ENCODE assay signal across 9 cellular contexts in genomic region chr19:55113570-55114039, GRCh38. TPM values are rescaled to one million over a fixed set of nuclear protein-coding genes. Genes with fewer than 3 reads are reported as not detected.
DNase-seq lines count a peak whose midpoint lies in the region; ATAC-seq and TF ChIP-seq lines count a peak whose summit lies in the region.
"Had no signal": no experiment of that assay in that cellular context is flagged by ENCODE, and none has a peak within 500 bp of the region (broad histone marks: within the 10 kb centered on the region; RNA-seq: fewer than 3 reads in every experiment).

No MANE protein-coding gene starts in this region.

- H3K4me1 ChIP-seq in HUES6 (ENCODE audit: control insufficient read depth, insufficient read depth, low read length): peaks cover 24% of the 10 kb centered on the region
- peaks cover 60% of the 10 kb centered on the region for H3K4me1 ChIP-seq in suprapubic skin

- no peak for TF ChIP-seq CTCF in suprapubic skin (IDR thresholded peaks at IDR 0.05)

- no peak for TF ChIP-seq POLR2A in suprapubic skin (IDR thresholded peaks at IDR 0.05)

- H3K4me3 Mint-ChIP-seq in central memory CD8-positive, alpha-beta T cell: no peak overlapping the region

- 34% methylated on average over 4 of the region's 12 CpGs for WGBS in suprapubic skin

- peak overlapping the region; percentile 94 for H3K27ac Mint-ChIP-seq in central memory CD8-positive, alpha-beta T cell (ENCODE audit: low read depth)
- no peak overlapping the region for H3K27ac Mint-ChIP-seq in activated naive CD4-positive, alpha-beta T cell treated with anti-CD3 and anti-CD28 coated beads, Interleukin-2, amount 50 U/mL, for 72 hours

- TF ChIP-seq EP300 in suprapubic skin (IDR thresholded peaks at IDR 0.05): peak; percentile 95

- H3K9me3 Mint-ChIP-seq in central memory CD8-positive, alpha-beta T cell: no peaks in the 10 kb centered on the region
- H3K9me3 Mint-ChIP-seq in activated naive CD4-positive, alpha-beta T cell treated with anti-CD3 and anti-CD28 coated beads, Interleukin-2, amount 50 U/mL, for 72 hours: no peaks in the 10 kb centered on the region

- H3K36me3 ChIP-seq in HUES6 (ENCODE audit: control insufficient read depth, insufficient read depth, low read length) (peaks cover 19% of the 10 kb centered on the region), suprapubic skin (peaks cover 26% of the 10 kb centered on the region)

- H3K4me1 Mint-ChIP-seq in central memory CD8-positive, alpha-beta T cell: peaks cover 40% of the 10 kb centered on the region

- H3K4me3 ChIP-seq in HUES6 (ENCODE audit: low read depth, low read length): no peak overlapping the region
- peak overlapping the region; percentile 12 for H3K4me3 ChIP-seq in suprapubic skin
- H3K4me3 ChIP-seq: SK-N-MC had no signal

- peak overlapping the region; percentile 59 for H3K9ac ChIP-seq in HUES6 (ENCODE audit: low read length)

- no peak for ATAC-seq in central memory CD8-positive, alpha-beta T cell (replicated peaks; ENCODE audit: extremely low read depth, poor library complexity, severe bottlenecking)
- ATAC-seq in activated naive CD4-positive, alpha-beta T cell treated with anti-CD3 and anti-CD28 coated beads, Interleukin-2, amount 50 U/mL, for 72 hours: no peak

- DNase-seq in central memory CD8-positive, alpha-beta T cell (ENCODE audit: low spot score in 2 of 2): no peak
- peak; percentile 89 for DNase-seq in kidney tubule cell (ENCODE audit: low spot score)
- peak; percentile 90 to 96 for DNase-seq in suprapubic skin (ENCODE audit: low spot score in 2 of 2)
- DNase-seq in SHP77 (lab: John Stamatoyannopoulos, UW): no peak
- no peak for DNase-seq in GOT3 (lab: John Stamatoyannopoulos, UW)
- no peak for DNase-seq in activated naive CD4-positive, alpha-beta T cell treated with anti-CD3 and anti-CD28 coated beads, Interleukin-2, amount 50 U/mL, for 72 hours (ENCODE audit: low spot score in 2 of 2)
- no peak for DNase-seq in stimulated activated CD4-positive, alpha-beta T cell treated with anti-CD3 and anti-CD28 coated beads, Interleukin-4, amount 100 ng/mL, for 4 hours

- H3K27me3 ChIP-seq in HUES6 (ENCODE audit: control insufficient read depth, insufficient read depth, low read length): no peaks in the 10 kb centered on the region
- no peaks in the 10 kb centered on the region for H3K27me3 ChIP-seq in suprapubic skin

- H3K27me3 Mint-ChIP-seq in central memory CD8-positive, alpha-beta T cell: no peaks in the 10 kb centered on the region

- H3K9me3 ChIP-seq in HUES6 (ENCODE audit: control insufficient read depth, insufficient read depth, low read depth, low read length) (no peaks in the 10 kb centered on the region), suprapubic skin (no peaks in the 10 kb centered on the region)

- H3K27ac ChIP-seq in HUES6 (ENCODE audit: low read depth, low read length): peak overlapping the region; percentile 67; the same call in 1 of the 2 replicates
- peak overlapping the region; percentile 80 for H3K27ac ChIP-seq in suprapubic skin
- H3K27ac ChIP-seq: SK-N-MC had no signal

- H3K36me3 Mint-ChIP-seq in central memory CD8-positive, alpha-beta T cell (ENCODE audit: insufficient read depth): peaks cover 24% of the 10 kb centered on the region
- H3K36me3 Mint-ChIP-seq in activated naive CD4-positive, alpha-beta T cell treated with anti-CD3 and anti-CD28 coated beads, Interleukin-2, amount 50 U/mL, for 72 hours: peaks cover 25 to 30% of the 10 kb centered on the region in 2 donors

RNA-seq across cellular contexts. Expression of gene PPP1R12C, which starts 3.8 kb away (rescaled TPM):
- total RNA-seq in suprapubic skin: 100 to 1,000 TPM in 1 of 4 donors, 10 to 100 TPM in 3; 51.7 to 126 (median 78.7) TPM
- 10 to 100 TPM; 52.7 to 76.5 TPM for total RNA-seq in activated naive CD4-positive, alpha-beta T cell treated with anti-CD3 and anti-CD28 coated beads, Interleukin-2, amount 50 U/mL, for 72 hours

RNA-seq across cellular contexts. Expression of gene TNNT1, which starts 35.4 kb away (rescaled TPM):
- total RNA-seq in suprapubic skin: 10 to 100 TPM; 13.6 to 46.7 (median 19.6) TPM
- total RNA-seq in activated naive CD4-positive, alpha-beta T cell treated with anti-CD3 and anti-CD28 coated beads, Interleukin-2, amount 50 U/mL, for 72 hours: 1 to 10 TPM in 1 of 2 donors, not detected in 1; 1.3 TPM

RNA-seq across cellular contexts. Expression of gene EPS8L1, which starts 37.9 kb away (rescaled TPM):
- total RNA-seq in suprapubic skin: 100 to 1,000 TPM; 243 to 384 (median 304) TPM
- 1 to 10 TPM; 1.2 to 2.6 TPM for total RNA-seq in activated naive CD4-positive, alpha-beta T cell treated with anti-CD3 and anti-CD28 coated beads, Interleukin-2, amount 50 U/mL, for 72 hours

RNA-seq across cellular contexts. Expression of gene TNNI3, which starts 43.9 kb away (rescaled TPM):
- total RNA-seq in suprapubic skin: 1 to 10 TPM; 1.7 to 4.7 (median 3.2) TPM
- total RNA-seq in activated naive CD4-positive, alpha-beta T cell treated with anti-CD3 and anti-CD28 coated beads, Interleukin-2, amount 50 U/mL, for 72 hours: not detected

RNA-seq across cellular contexts. Expression of gene RDH13, which starts 50.7 kb away (rescaled TPM):
- total RNA-seq in suprapubic skin: 100 to 1,000 TPM in 2 of 4 donors, 10 to 100 TPM in 2; 70.6 to 225 (median 108) TPM
- 10 to 100 TPM; 15.9 to 16.0 TPM for total RNA-seq in activated naive CD4-positive, alpha-beta T cell treated with anti-CD3 and anti-CD28 coated beads, Interleukin-2, amount 50 U/mL, for 72 hours

Comparison
In these comparisons a context has a peak if more than half of its experiments do, and no peak if none do; other contexts are left out.
1. DNase-seq: peak in kidney tubule cell (single experiment) and suprapubic skin (2 of 2); none in central memory CD8-positive, alpha-beta T cell (0 of 2), SHP77 (0 of 2), GOT3 (single experiment), activated naive CD4-positive, alpha-beta T cell treated with anti-CD3 and anti-CD28 coated beads, Interleukin-2, amount 50 U/mL, for 72 hours (0 of 2) and stimulated activated CD4-positive, alpha-beta T cell treated with anti-CD3 and anti-CD28 coated beads, Interleukin-4, amount 100 ng/mL, for 4 hours (0 of 2).
2. RNA of gene TNNT1, which starts 35.4 kb away (total RNA-seq): 13.6 to 46.7 TPM in suprapubic skin; 1.3 TPM in activated naive CD4-positive, alpha-beta T cell treated with anti-CD3 and anti-CD28 coated beads, Interleukin-2, amount 50 U/mL, for 72 hours; every median in the first group is over 4 times any median in the second.
3. RNA of gene EPS8L1, which starts 37.9 kb away (total RNA-seq): 243 to 384 TPM in suprapubic skin; 1.2 to 2.6 TPM in activated naive CD4-positive, alpha-beta T cell treated with anti-CD3 and anti-CD28 coated beads, Interleukin-2, amount 50 U/mL, for 72 hours; every median in the first group is over 10 times any median in the second.